ENCODE assay signal across 11 cellular contexts in genomic region chr20:62516345-62516744, GRCh38. TPM values are rescaled to one million over a fixed set of nuclear protein-coding genes. Genes with fewer than 3 reads are reported as not detected.
DNase-seq lines count a peak whose midpoint lies in the region; ATAC-seq, FAIRE-seq and TF ChIP-seq lines count a peak whose summit lies in the region.
"Had no signal": no experiment of that assay in that cellular context is flagged by ENCODE, and none has a peak within 500 bp of the region (broad histone marks: within the 10 kb centered on the region; RNA-seq: fewer than 3 reads in every experiment).

No MANE protein-coding gene starts in this region.

- intact Hi-C loops in Caco-2 (cut with micrococcal nuclease; ENCODE audit: unreplicated experiment) (no loop called here), GM12878 (cut with micrococcal nuclease; ENCODE audit: unreplicated experiment) (no loop called here), right lobe of liver (cut with DNase I) (no loop called here), adrenal gland (cut with DNase I) (no loop called here), esophagus squamous epithelium (cut with DNase I) (no loop called here)

- no peaks in the 10 kb centered on the region for H3K9me3 ChIP-seq in Caco-2
- no peaks in the 10 kb centered on the region for H3K9me3 ChIP-seq in GM12878 (replicated peaks; ENCODE audit: control insufficient read depth, insufficient read depth, low read length)
- H3K9me3 ChIP-seq in right lobe of liver, result no peaks in the 10 kb centered on the region
- H3K9me3 ChIP-seq in adrenal gland (replicated peaks in 1 of 3), result no peaks in the 10 kb centered on the region
- no peaks in the 10 kb centered on the region for H3K9me3 ChIP-seq in esophagus squamous epithelium

- POLR2A ChIA-PET in Caco-2 (lab: Charles Lee), result no interaction called here
- POLR2A ChIA-PET in GM12878 (lab: Charles Lee), result no interaction called here

- no peak overlapping the region for H2AFZ ChIP-seq in GM12878 (ENCODE audit: control insufficient read depth, low read depth, low read length)

- H3K27me3 Mint-ChIP-seq in Caco-2 (ENCODE audit: insufficient read depth, unreplicated experiment), result no peaks in the 10 kb centered on the region

- no peaks in the 10 kb centered on the region for H3K36me3 Mint-ChIP-seq in Caco-2 (ENCODE audit: insufficient read depth, unreplicated experiment)

- no peak for FAIRE-seq in GM12878 (lab: Jason Lieb, UNC)

- 45% methylated on average over 13 of the region's 13 CpGs for WGBS in GM12878 (ENCODE audit: insufficient coverage, insufficient replicate concordance, low lambda C conversion rate, missing lambda C conversion rate)
- WGBS in right lobe of liver (ENCODE audit: insufficient coverage, low coverage, low lambda C conversion rate, missing lambda C conversion rate), result 43% methylated on average over 4 of the region's 13 CpGs
- 78 to 89% (median 84%) methylated on average over 11 to 13 of the region's 13 CpGs for WGBS in adrenal gland, 4 donors
- WGBS in esophagus squamous epithelium, 2 donors, result 84% methylated on average over 6 of the region's 13 CpGs; no CpG with 5 or more reads in 1 of the 2 donors

- no peaks in the 10 kb centered on the region for H3K9me3 Mint-ChIP-seq in Caco-2 (ENCODE audit: unreplicated experiment)

- peaks cover 9% of the 10 kb centered on the region for H3K4me1 ChIP-seq in Caco-2
- no peaks in the 10 kb centered on the region for H3K4me1 ChIP-seq in GM12878 (ENCODE audit: control insufficient read depth, insufficient read depth, low read length)
- no peaks in the 10 kb centered on the region for H3K4me1 ChIP-seq in right lobe of liver
- no peaks in the 10 kb centered on the region for H3K4me1 ChIP-seq in adrenal gland (replicated peaks in 1 of 2)
- no peaks in the 10 kb centered on the region for H3K4me1 ChIP-seq in esophagus squamous epithelium

- RAD21 ChIA-PET in GM12878 (lab: Charles Lee; ENCODE audit: unreplicated experiment), result no interaction called here

- H3K4me3 Mint-ChIP-seq in Caco-2 (ENCODE audit: unreplicated experiment), result no peak overlapping the region

- TF ChIP-seq RAD21 in GM12878 (IDR thresholded peaks at IDR 0.05; ENCODE audit: insufficient read depth, low read depth, low read length), result no peak

- no peaks in the 10 kb centered on the region for H4K20me1 ChIP-seq in GM12878 (ENCODE audit: control insufficient read depth, insufficient read depth)

- no peak overlapping the region for H3K9ac ChIP-seq in GM12878 (ENCODE audit: control insufficient read depth, insufficient read depth, low read length)

- peak in 1 of 2 experiments; percentile 60 for DNase-seq in Caco-2
- peak; percentile 93 for DNase-seq in HuH-7.5 (ENCODE audit: low spot score)
- DNase-seq in GM12878 (ENCODE audit: low read depth, low spot score), result no peak
- DNase-seq in right lobe of liver, result peak in 1 of 3 donors; percentile 46
- no peak for DNase-seq in stimulated activated CD4-positive, alpha-beta T cell treated with anti-CD3 and anti-CD28 coated beads, Interleukin-4, amount 100 ng/mL, for 1 hour
- DNase-seq in adrenal gland, result no peak
- DNase-seq in esophagus squamous epithelium (lab: John Stamatoyannopoulos, UW), result no peak
- DNase-seq in NCI-H446 (lab: John Stamatoyannopoulos, UW), result no peak
- DNase-seq: caudate nucleus, NCI-H1092 had no signal

- in situ Hi-C loops in GM12878 (cut with MboI), result no loop called here

- SMC1A ChIA-PET in GM12878 (lab: Charles Lee; ENCODE audit: uncharacterized antibody, unreplicated experiment), result interaction anchor here (0.5 to 0.9 kb wide), 2 partner anchors 16 to 97 kb away, joined by 3 read pairs; no protein-coding TSS in a partner anchor

- ATAC-seq in GM12878, result peak; percentile 27; the same call in 1 of the 3 replicates
- peak in 3 of 4 donors; percentile 42 to 64 (median 45) for ATAC-seq in right lobe of liver

- no peak overlapping the region for H3K4me2 ChIP-seq in GM12878 (ENCODE audit: control insufficient read depth, insufficient read depth)

- H3K79me2 ChIP-seq in GM12878 (ENCODE audit: control insufficient read depth, insufficient read depth, low read length), result no peaks in the 10 kb centered on the region

- H3K27me3 ChIP-seq in Caco-2 (replicated peaks; ENCODE audit: control insufficient read depth, insufficient read depth, low read length) (no peaks in the 10 kb centered on the region), GM12878 (replicated peaks in 1 of 2; ENCODE audit: control insufficient read depth in 2 of 2, insufficient read depth in 2 of 2, low read length in 1 of 2) (peaks cover 5 to 13% of the 10 kb centered on the region in 2 experiments; a peak in 2 of 4 replicates), right lobe of liver (no peaks in the 10 kb centered on the region), adrenal gland (peaks cover 26% of the 10 kb centered on the region), esophagus squamous epithelium (peaks cover 0 to 87% (median 3%) of the 10 kb centered on the region in 4 donors)

- no peak for TF ChIP-seq EP300 in GM12878 (IDR thresholded peaks at IDR 0.05; ENCODE audit: borderline replicate concordance in 1 of 2, control insufficient read depth in 1 of 2, low read depth in 2 of 2, low read length in 2 of 2)

- H3K4me1 Mint-ChIP-seq in Caco-2 (ENCODE audit: low read depth, unreplicated experiment), result peaks cover 6% of the 10 kb centered on the region

- BruUV-seq in Caco-2 (replicated peaks; lab: Mats Ljungman, UMichigan) (no TSS peak), GM12878 (replicated peaks; lab: Mats Ljungman, UMichigan) (no TSS peak)

- no peak overlapping the region for H3K4me3 ChIP-seq in Caco-2 (ENCODE audit: low read depth, low read length)
- H3K4me3 ChIP-seq in GM12878, result no peak overlapping the region
- H3K4me3 ChIP-seq in right lobe of liver, result no peak overlapping the region
- no peak overlapping the region for H3K4me3 ChIP-seq in adrenal gland
- no peak overlapping the region for H3K4me3 ChIP-seq in esophagus squamous epithelium

- no peak overlapping the region for H3K27ac ChIP-seq in GM12878 (ENCODE audit: control insufficient read depth, insufficient read depth)
- no peak overlapping the region for H3K27ac ChIP-seq in right lobe of liver
- no peak overlapping the region for H3K27ac ChIP-seq in adrenal gland
- no peak overlapping the region for H3K27ac ChIP-seq in esophagus squamous epithelium

- no peak overlapping the region for H3K27ac Mint-ChIP-seq in Caco-2 (ENCODE audit: unreplicated experiment)

- no peaks in the 10 kb centered on the region for H3K36me3 ChIP-seq in Caco-2 (ENCODE audit: control insufficient read depth, insufficient read depth, low read length)
- H3K36me3 ChIP-seq in GM12878 (ENCODE audit: control insufficient read depth in 2 of 2, insufficient read depth in 2 of 2, low read length in 1 of 2), result no peaks in the 10 kb centered on the region
- no peaks in the 10 kb centered on the region for H3K36me3 ChIP-seq in right lobe of liver
- H3K36me3 ChIP-seq in adrenal gland (replicated peaks in 1 of 2), result no peaks in the 10 kb centered on the region
- H3K36me3 ChIP-seq in esophagus squamous epithelium, result no peaks in the 10 kb centered on the region

- CTCF ChIA-PET in Caco-2 (lab: Charles Lee) (interaction anchor here (0.6 to 2.6 kb wide), 3 partner anchors 7 to 100 kb away, joined by 3 to 10 read pairs (median 4); no protein-coding TSS in a partner anchor), GM12878 (lab: Yijun Ruan, JAX) (interaction anchor here (0.6 kb wide), 1 partner anchor 223 kb away, joined by 3 read pairs; no protein-coding TSS in a partner anchor)

- no peak for TF ChIP-seq POLR2A in GM12878 (IDR thresholded peaks at IDR 0.05; ENCODE audit: low read depth, low read length)
- no peak for TF ChIP-seq POLR2A in right lobe of liver (IDR thresholded peaks at IDR 0.05)
- TF ChIP-seq POLR2A in adrenal gland (IDR thresholded peaks at IDR 0.05), result no peak
- TF ChIP-seq POLR2A in esophagus squamous epithelium (IDR thresholded peaks at IDR 0.05), result no peak

- peak; percentile 38 to 74 for TF ChIP-seq CTCF in Caco-2 (IDR thresholded peaks at IDR 0.05; ENCODE audit: insufficient read depth in 1 of 2, low read depth in 1 of 2, low read length in 1 of 2, severe bottlenecking in 1 of 2, unreplicated experiment in 1 of 2)
- TF ChIP-seq CTCF in GM12878 (IDR thresholded peaks at IDR 0.05 in 2 of 3, conservative IDR thresholded peaks at IDR 0.05 in 1 of 3; ENCODE audit: control insufficient read depth in 2 of 3, extremely low read depth in 1 of 3, insufficient read depth in 1 of 3, low read depth in 3 of 3, low read length in 3 of 3), result no peak
- peak in 3 of 4 donors; percentile 21 to 32 (median 25) for TF ChIP-seq CTCF in right lobe of liver (IDR thresholded peaks at IDR 0.05)
- no peak for TF ChIP-seq CTCF in adrenal gland (IDR thresholded peaks at IDR 0.05)
- peak in 1 of 6 experiments; percentile 30 for TF ChIP-seq CTCF in esophagus squamous epithelium (IDR thresholded peaks at IDR 0.05)

TF ChIP-seq in GM12878, 131 proteins besides CTCF, POLR2A, EP300 and RAD21 (continues in another document):
- TF ChIP-seq TARDBP (IDR thresholded peaks at IDR 0.05; ENCODE audit: borderline replicate concordance) (no peak), ZNF24 (IDR thresholded peaks at IDR 0.05) (no peak), HDAC6 (IDR thresholded peaks at IDR 0.05; ENCODE audit: unreplicated experiment) (no peak), IKZF2 (IDR thresholded peaks at IDR 0.05) (no peak), LARP7 (IDR thresholded peaks at IDR 0.05) (no peak), RCOR1 (conservative IDR thresholded peaks at IDR 0.05; ENCODE audit: low read depth, low read length) (no peak)

RNA-seq across cellular contexts. Expression of gene GATA5, which starts 40.5 kb away (rescaled TPM):
- 0.12 and 0.25 TPM in 2 replicates for total RNA-seq in Caco-2 (2022)
- total RNA-seq in GM12878 (2013; cell fraction: nucleolus; rRNA removed), result not detected in 2 replicates
- not detected in 2 replicates for total RNA-seq in GM12878 (2014; rRNA removed)
- not detected in 2 replicates for total RNA-seq in GM12878 (2014; rRNA removed; fragmentation: Illumina TruSeq; extraction: Trizol)
- total RNA-seq in GM12878 (2021), result not detected in 2 replicates
- not detected for polyA plus RNA-seq in GM12878 (2011; ENCODE audit: low read depth)
- not detected in 2 replicates for polyA plus RNA-seq in GM12878 (2011; rRNA removed)
- polyA plus RNA-seq in GM12878 (2011; cell fraction: cytosol; rRNA removed), result not detected in 2 replicates
- polyA plus RNA-seq in GM12878 (2011; cell fraction: nucleus; rRNA removed), result not detected in 2 replicates
- polyA plus RNA-seq in GM12878 (2012), result not detected in 2 replicates
- polyA plus RNA-seq in GM12878 (2014; fragmentation: Illumina TruSeq; extraction: Trizol), result not detected in 2 replicates
- not detected for polyA plus RNA-seq in GM12878 (2014; fragmentation: Nextera tagmentation; extraction: Ambion mirVana)
- not detected in 2 replicates for polyA plus RNA-seq in GM12878 (2014; rRNA removed)
- polyA plus RNA-seq in GM12878 (2016; fragmentation: Nextera tagmentation; extraction: Ambion mirVana), result not detected
- not detected in 2 replicates for polyA minus RNA-seq in GM12878 (2011; rRNA and poly(A)+ RNA removed)
- polyA minus RNA-seq in GM12878 (2011; cell fraction: cytosol; rRNA and poly(A)+ RNA removed), result not detected in 2 replicates
- polyA minus RNA-seq in GM12878 (2011; cell fraction: nucleus; rRNA and poly(A)+ RNA removed), result not detected in 2 replicates
- under 1 TPM; 0.12 to 0.56 (median 0.26) TPM for total RNA-seq in right lobe of liver
- 10 to 100 TPM in 1 of 8 donors, 1 to 10 TPM in 7; 4.8 to 12.0 (median 6.3) TPM for total RNA-seq in adrenal gland
- polyA plus RNA-seq in adrenal gland, result 1 to 10 TPM in 2 of 3 donors, under 1 TPM in 1; 0.68 to 1.9 (median 1.8) TPM
- under 1 TPM in 2 of 4 donors, not detected in 2; 0.19 to 0.85 TPM for total RNA-seq in esophagus squamous epithelium
- polyA plus RNA-seq: neural cell had no signal

Comparison
In these comparisons a context has a peak if more than half of its experiments do, and no peak if none do; other contexts are left out.
1. CTCF ChIP-seq: peak in Caco-2 (2 of 2) and right lobe of liver (3 of 4); none in GM12878 (0 of 3) and adrenal gland (0 of 6).